Comparison of ENCODE assay signal across 8 cellular contexts in the genomic region with DNA sequence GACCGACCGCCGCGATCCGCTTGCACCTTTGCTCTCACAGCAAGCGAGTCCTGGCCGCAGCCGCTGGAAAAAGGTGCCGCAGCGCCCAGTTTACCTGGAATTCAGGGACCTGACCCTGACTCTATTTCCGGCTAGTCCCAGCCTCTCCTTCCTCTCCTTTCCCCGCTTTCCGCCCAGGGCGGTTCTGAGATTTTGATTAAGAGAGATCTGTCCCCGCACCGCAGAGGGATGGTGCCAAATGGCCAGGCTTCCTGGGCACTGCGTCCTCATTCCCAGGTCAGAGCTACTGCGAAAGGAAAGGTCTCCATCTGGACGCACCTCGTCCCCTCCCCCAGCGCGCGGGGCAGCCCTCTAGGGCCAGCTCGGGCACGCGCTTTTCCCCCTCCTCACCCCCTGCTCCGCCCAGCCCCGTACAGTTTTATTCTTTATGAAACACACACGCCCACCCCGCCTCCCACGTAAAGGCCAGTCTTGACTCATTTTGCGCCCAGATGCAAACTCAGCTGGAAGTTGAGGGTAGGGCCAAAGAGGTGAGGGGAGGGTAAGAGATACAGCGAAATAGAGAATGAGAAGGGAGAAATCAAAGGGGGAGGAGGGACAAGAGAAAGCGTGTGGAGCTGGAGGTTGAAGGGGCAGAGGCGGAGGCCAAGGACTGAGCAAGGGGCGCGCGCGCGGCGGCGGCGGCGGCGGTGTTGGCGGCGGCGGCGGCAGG.
DNase-seq lines count a peak whose midpoint lies in the region; ATAC-seq, FAIRE-seq and TF ChIP-seq lines count a peak whose summit lies in the region.

No MANE protein-coding gene starts in this region.

- no peak for TF ChIP-seq EP300 in A549 (IDR thresholded peaks at IDR 0.05)

- H3K9me3 ChIP-seq in A549 (no peaks in the 10 kb centered on the region), ascending aorta (no peaks in the 10 kb centered on the region), left lung (no peaks in the 10 kb centered on the region)

- ATAC-seq in A549 (peak; percentile 62 to 71; a peak in 4 of 6 replicates), left lung (no peak), GM18867 (IDR thresholded peaks at IDR 0.05; ENCODE audit: unreplicated experiment) (no peak)

- TF ChIP-seq CTCF in A549 (IDR thresholded peaks at IDR 0.05) (no peak), ascending aorta (IDR thresholded peaks at IDR 0.05) (no peak), left lung (IDR thresholded peaks at IDR 0.05) (no peak)

- intact Hi-C loops in ascending aorta (cut with DNase I) (no loop called here), left lung (cut with DNase I) (no loop called here)

- FAIRE-seq in A549 (lab: Jason Lieb, UNC), result no peak

- H3K36me3 ChIP-seq in ascending aorta (no peaks in the 10 kb centered on the region), left lung (no peaks in the 10 kb centered on the region)

- TF ChIP-seq RAD21 in A549 (conservative IDR thresholded peaks at IDR 0.05 in 1 of 2, IDR thresholded peaks at IDR 0.05 in 1 of 2), result no peak

- CTCF ChIA-PET in A549 (lab: Yijun Ruan, JAX) (interaction anchor here (0.8 kb wide), 1 partner anchor 277 kb away, joined by 3 read pairs; no protein-coding TSS in a partner anchor), HEK293T (lab: Yijun Ruan, JAX) (no interaction called here)

- WGBS in A549 (ENCODE audit: missing lambda C conversion rate), result 18% methylated on average over 46 of the region's 49 CpGs

- H3K4me1 ChIP-seq in A549 (no peaks in the 10 kb centered on the region), ascending aorta (peaks cover 0 to 7% of the 10 kb centered on the region in 2 donors), left lung (peaks cover 3 to 8% of the 10 kb centered on the region in 2 donors)

- H3K4me3 ChIP-seq in A549, result peak overlapping the region; percentile 40
- peak overlapping the region; percentile 56 to 57 for H3K4me3 ChIP-seq in ascending aorta
- H3K4me3 ChIP-seq in left lung, result peak overlapping the region; percentile 9 to 33

- H3K27me3 ChIP-seq in ascending aorta (peaks cover 4% of the 10 kb centered on the region), left lung (peaks cover 67 to 88% of the 10 kb centered on the region in 2 donors)

- POLR2A ChIA-PET in A549 (lab: Yijun Ruan, JAX) (interaction anchor here (0.6 kb wide), 1 partner anchor 80 kb away, joined by 6 read pairs; no protein-coding TSS in a partner anchor), HEK293T (lab: Yijun Ruan, JAX) (no interaction called here)

- peak overlapping the region; percentile 80 for H3K4me2 ChIP-seq in A549

- no peak for TF ChIP-seq POLR2A in A549 (IDR thresholded peaks at IDR 0.05; ENCODE audit: low read length)

- DNase-seq in A549 (ENCODE audit: low read depth in 1 of 2, low spot score in 1 of 2) (peak in 1 of 2 experiments; percentile 14), HEK293T (ENCODE audit: extremely low spot score) (peak; percentile 51), ascending aorta (ENCODE audit: low spot score in 2 of 2) (no peak), left lung (peak in 1 of 2 donors; percentile 62), middle frontal gyrus (ENCODE audit: extremely low spot score, low spot score) (no peak), epidermal melanocyte (ENCODE audit: insufficient read length, low spot score) (no peak)
- DNase-seq in activated CD4-positive, CD25-positive, alpha-beta regulatory T cell treated with anti-CD3 and anti-CD28 coated beads, Interleukin-2, amount 50 U/mL, for 72 hours, result no peak

- H3K27ac ChIP-seq in A549, result no peak overlapping the region
- no peak overlapping the region for H3K27ac ChIP-seq in ascending aorta
- H3K27ac ChIP-seq in left lung, result no peak overlapping the region

TF ChIP-seq in A549, 52 proteins besides CTCF, POLR2A, EP300 and RAD21:
- TF ChIP-seq BHLHE40 (IDR thresholded peaks at IDR 0.05; ENCODE audit: low read depth, low read length) (no peak), PBX3 (IDR thresholded peaks at IDR 0.05) (no peak), E2F6 (IDR thresholded peaks at IDR 0.05; ENCODE audit: borderline replicate concordance, low read depth) (no peak)

TF ChIP-seq in HEK293T, 16 proteins besides CTCF, POLR2A, EP300 and RAD21:
- TF ChIP-seq SP1 (IDR thresholded peaks at IDR 0.05), result no peak
- no peak for TF ChIP-seq SUZ12 (IDR thresholded peaks at IDR 0.05)
- TF ChIP-seq TARDBP (IDR thresholded peaks at IDR 0.05), result no peak
- no peak for TF ChIP-seq CTBP1 (IDR thresholded peaks at IDR 0.05; ENCODE audit: borderline replicate concordance)
- TF ChIP-seq FOXK2 (IDR thresholded peaks at IDR 0.05), result no peak

Comparison
In these comparisons a context has a peak if more than half of its experiments do, and no peak if none do; other contexts are left out.
1. ATAC-seq: peak in A549 (2 of 2); none in left lung (single experiment) and GM18867 (single experiment).
2. Peak in every context shown above with its lines, with median percentiles within 50 percentile points of each other: H3K4me3 ChIP-seq.